ENCODE assay signal across 8 cellular contexts in the genomic region with DNA sequence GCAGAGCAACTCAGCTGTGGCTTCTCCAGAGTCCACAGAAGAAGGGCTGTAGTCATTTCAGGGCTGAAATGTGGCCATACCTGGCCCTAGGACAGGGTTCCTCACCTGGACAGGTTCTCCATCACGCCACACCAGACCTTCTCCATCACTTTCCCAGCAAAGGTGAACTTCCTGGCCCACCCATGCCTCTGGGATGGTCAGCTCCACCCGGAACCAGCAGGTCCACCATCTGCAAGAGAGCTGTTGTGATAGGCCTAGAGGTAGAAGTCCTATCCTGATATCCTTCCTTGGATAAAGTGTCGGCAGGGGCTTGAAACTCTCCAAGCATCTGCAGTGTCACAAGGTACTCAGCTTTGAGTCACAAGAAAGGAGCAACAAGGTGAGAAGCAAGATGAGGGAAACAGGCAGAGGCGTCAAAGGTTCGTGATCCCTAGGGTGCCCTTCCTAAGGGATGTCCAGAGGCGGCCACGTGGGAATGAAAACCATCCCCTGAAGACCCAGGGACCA.
A peak's percentile ranks its signal among the peaks of the same experiment; 100 is the strongest.
DNase-seq lines count a peak whose midpoint lies in the region; ATAC-seq, FAIRE-seq and TF ChIP-seq lines count a peak whose summit lies in the region.

No MANE protein-coding gene starts in this region.

- no peak overlapping the region for H3K9ac ChIP-seq in SK-N-MC (ENCODE audit: insufficient read length)

- no peaks in the 10 kb centered on the region for H3K9me3 ChIP-seq in SK-N-MC (ENCODE audit: low read depth, low read length)

- FAIRE-seq in GM19239 (lab: Jason Lieb, UNC): no peak

- ATAC-seq in HG03108 (IDR thresholded peaks at IDR 0.05; ENCODE audit: unreplicated experiment): no peak

- DNase-seq in GM12865 (ENCODE audit: low read depth) (no peak), SK-N-MC (ENCODE audit: low read depth, low spot score) (no peak), fibroblast of pulmonary artery (ENCODE audit: low read depth) (no peak), retinal pigment epithelial cell (ENCODE audit: low read depth) (no peak), GM19239 (ENCODE audit: insufficient read length, low spot score) (no peak), glomerular visceral epithelial cell (ENCODE audit: extremely low spot score) (no peak)
- no peak for DNase-seq in stimulated activated CD4-positive, alpha-beta T cell treated with anti-CD3 and anti-CD28 coated beads, Interleukin-4, amount 100 ng/mL, for 24 hours

- TF ChIP-seq CTCF in GM12865 (IDR thresholded peaks at IDR 0.05; ENCODE audit: insufficient read depth, low read depth, low read length, missing control alignments): no peak
- TF ChIP-seq CTCF in fibroblast of pulmonary artery (IDR thresholded peaks at IDR 0.05; ENCODE audit: low read length, missing control alignments): no peak
- TF ChIP-seq CTCF in retinal pigment epithelial cell (conservative IDR thresholded peaks at IDR 0.05; ENCODE audit: low read depth, low read length): no peak

- H3K27ac ChIP-seq in SK-N-MC: no peak overlapping the region

- peaks cover 38% of the 10 kb centered on the region for H3K36me3 ChIP-seq in SK-N-MC (ENCODE audit: insufficient read depth, low read length)

- H3K4me3 ChIP-seq in GM12865 (ENCODE audit: low read depth, low read length) (peak overlapping the region; percentile 78), SK-N-MC (peak overlapping the region; percentile 99), fibroblast of pulmonary artery (replicated peaks; ENCODE audit: low read depth, low read length) (peak overlapping the region; percentile 87), retinal pigment epithelial cell (ENCODE audit: low read length) (peak overlapping the region; percentile 73)
